In the genomic region with DNA sequence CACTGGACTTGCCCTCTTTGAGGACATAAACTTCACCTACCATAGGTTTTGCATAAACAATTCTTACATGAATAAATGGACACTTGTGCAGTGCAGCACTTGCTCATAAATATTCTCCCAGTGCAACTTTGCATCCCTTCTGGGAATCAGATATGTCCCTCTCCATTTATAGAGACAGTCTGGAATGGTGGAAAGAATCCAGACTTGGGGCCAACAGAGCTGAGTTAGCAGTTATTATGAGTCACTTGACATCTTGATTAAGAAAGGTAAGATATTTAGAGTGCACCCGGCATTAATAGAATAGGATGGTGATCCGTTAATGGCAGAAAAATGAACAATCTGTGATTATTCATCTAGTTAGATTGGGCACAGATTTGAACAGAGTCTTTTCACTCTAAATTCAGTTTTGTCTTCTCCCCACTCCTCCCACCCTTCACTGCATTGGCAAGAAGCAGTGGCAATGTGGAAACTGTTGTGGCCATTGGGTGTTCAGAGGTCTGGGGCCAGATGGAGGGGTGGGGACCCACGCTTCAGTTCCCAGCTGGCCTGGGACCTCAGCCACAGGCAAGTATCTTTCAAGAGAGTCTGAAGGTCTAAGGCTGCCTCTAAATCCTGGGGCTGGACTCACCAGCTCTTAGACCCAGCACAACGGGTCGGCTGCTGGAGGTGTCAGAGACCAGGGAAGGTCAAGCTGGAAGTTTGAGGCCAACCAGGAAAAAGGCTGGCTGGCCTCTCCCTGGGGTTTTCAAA, we compare ENCODE assay signal across 15 cellular contexts. TPM values are rescaled to one million over a fixed set of nuclear protein-coding genes. Genes with fewer than 3 reads are reported as not detected.
DNase-seq lines count a peak whose midpoint lies in the region; ATAC-seq and TF ChIP-seq lines count a peak whose summit lies in the region.
"Had no signal": no experiment of that assay in that cellular context is flagged by ENCODE, and none has a peak within 500 bp of the region (broad histone marks: within the 10 kb centered on the region; RNA-seq: fewer than 3 reads in every experiment).

No MANE protein-coding gene starts in this region.

- TF ChIP-seq CTCF in fibroblast of the aortic adventitia (IDR thresholded peaks at IDR 0.05; ENCODE audit: insufficient read depth, low read length) = no peak
- no peak for TF ChIP-seq CTCF in neutrophil (IDR thresholded peaks at IDR 0.05)
- TF ChIP-seq CTCF in mucosa of descending colon (IDR thresholded peaks at IDR 0.05) = no peak

- H3K36me3 ChIP-seq in neutrophil (no peaks in the 10 kb centered on the region), mucosa of descending colon (ENCODE audit: low read depth) (no peaks in the 10 kb centered on the region)

- H3K4me3 ChIP-seq in fibroblast of the aortic adventitia (ENCODE audit: low read depth, low read length) (no peak overlapping the region), neutrophil (ENCODE audit: low read depth in 1 of 2, low read length in 1 of 2) (no peak overlapping the region), mucosa of descending colon (no peak overlapping the region)

- H3K27me3 ChIP-seq in neutrophil = no peaks in the 10 kb centered on the region

- DNase-seq in DMS 273 (lab: John Stamatoyannopoulos, UW; ENCODE audit: unreplicated experiment) (peak; percentile 99), NCI-H526 (lab: John Stamatoyannopoulos, UW) (peak; percentile 70 to 71), fibroblast of the aortic adventitia (ENCODE audit: low read depth) (peak; percentile 83), iPS-NIHi7 (ENCODE audit: extremely low spot score) (no peak), mucosa of descending colon (no peak)
- DNase-seq: activated CD8-positive, alpha-beta memory T cell treated with anti-CD3 and anti-CD28 coated beads, Interleukin-2, amount 50 U/mL, for 4 hours; activated naive CD4-positive, alpha-beta T cell treated with anti-CD3 and anti-CD28 coated beads, Interleukin-2, amount 50 U/mL, for 16 hours; Calu3; KG1; stimulated activated naive CD8-positive, alpha-beta T cell treated with anti-CD3 and anti-CD28 coated beads, Interleukin-15, Interleukin-2, amounts not matched to agents 100 U/mL and 50 U/mL, for 24 hours had no signal

- H3K27ac ChIP-seq in neutrophil = peak overlapping the region; percentile 21

- intact Hi-C loops in mucosa of descending colon (cut with DNase I, micrococcal nuclease) = no loop called here

- H3K4me1 ChIP-seq in neutrophil (ENCODE audit: control insufficient read depth in 1 of 2, insufficient read depth in 1 of 2, low read depth in 1 of 2, low read length in 1 of 2) = peaks cover 8 to 10% of the 10 kb centered on the region in 2 experiments
- H3K4me1 ChIP-seq in mucosa of descending colon (ENCODE audit: low read depth) = no peaks in the 10 kb centered on the region

- ATAC-seq in GM19324 (IDR thresholded peaks at IDR 0.05; ENCODE audit: low FRiP score, unreplicated experiment) = no peak
- ATAC-seq in mucosa of descending colon = no peak
- no peak for ATAC-seq in HG03095 (IDR thresholded peaks at IDR 0.05; ENCODE audit: unreplicated experiment)
- ATAC-seq: activated CD4-positive, CD25-positive, alpha-beta regulatory T cell treated with anti-CD3 and anti-CD28 coated beads, Interleukin-2, amount 50 U/mL, for 24 hours; natural killer cell treated with Interleukin-12 subunit alpha and Interleukin-12 subunit beta and Interleukin-15 and Interleukin-18, amount 100 ng/mL, for 72 hours; stimulated activated naive CD8-positive, alpha-beta T cell treated with anti-CD3 and anti-CD28 coated beads, Interleukin-15, Interleukin-2, amounts not matched to agents 100 U/mL and 50 U/mL, for 24 hours had no signal

- no peaks in the 10 kb centered on the region for H3K9me3 ChIP-seq in neutrophil
- H3K9me3 ChIP-seq in mucosa of descending colon = no peaks in the 10 kb centered on the region

RNA-seq across cellular contexts. Expression of a gene that starts 58.9 kb away (rescaled TPM):
- total RNA-seq in fibroblast of the aortic adventitia (ENCODE audit: low replicate concordance) = 1.6 and 10.5 TPM in 2 replicates
- total RNA-seq in mucosa of descending colon = 1 to 10 TPM in 1 of 3 donors, under 1 TPM in 2; 0.14 to 3.7 (median 0.14) TPM
- total RNA-seq: Calu3; natural killer cell treated with Interleukin-12 subunit alpha and Interleukin-12 subunit beta and Interleukin-15 and Interleukin-18, amount 100 ng/mL, for 72 hours had no signal

Comparison
In these comparisons a context has a peak if more than half of its experiments do, and no peak if none do; other contexts are left out.
1. DNase-seq: peak in DMS 273 (single experiment), NCI-H526 (2 of 2) and fibroblast of the aortic adventitia (single experiment); none in iPS-NIHi7 (single experiment) and mucosa of descending colon (0 of 3).